Comparison of ENCODE assay signal across 17 cellular contexts in genomic region chr18:67194886-67195285, GRCh38.
A peak's percentile ranks its signal among the peaks of the same experiment; 100 is the strongest.
DNase-seq lines count a peak whose midpoint lies in the region; ATAC-seq and TF ChIP-seq lines count a peak whose summit lies in the region.
"Had no signal": no experiment of that assay in that cellular context is flagged by ENCODE, and none has a peak within 500 bp of the region (broad histone marks: within the 10 kb centered on the region; RNA-seq: fewer than 3 reads in every experiment).

No MANE protein-coding gene starts in this region.

- H3K9me3 ChIP-seq in OCI-LY3 (ENCODE audit: insufficient read depth, low read length) (no peaks in the 10 kb centered on the region), tibial nerve (no peaks in the 10 kb centered on the region)
- H3K9me3 ChIP-seq: A549 had no signal

- POLR2A ChIA-PET in activated CD4-positive, alpha-beta T cell treated with anti-CD3 and anti-CD28 coated beads for 36 hours (lab: Charles Lee) = no interaction called here
- POLR2A ChIA-PET in activated CD4-positive, alpha-beta T cell treated with anti-CD3 and anti-CD28 coated beads, Interleukin-2, amount 10 ng/mL, durations not matched to agents 7 days and 5 days (lab: Charles Lee) = no interaction called here

- no peak for ATAC-seq in activated CD4-positive, alpha-beta T cell treated with anti-CD3 and anti-CD28 coated beads for 36 hours
- no peak for ATAC-seq in HG03442 (IDR thresholded peaks at IDR 0.05; ENCODE audit: unreplicated experiment)
- ATAC-seq: A549 had no signal

- H3K4me3 Mint-ChIP-seq in activated CD4-positive, alpha-beta T cell treated with anti-CD3 and anti-CD28 coated beads for 36 hours = no peak overlapping the region
- no peak overlapping the region for H3K4me3 Mint-ChIP-seq in activated CD4-positive, alpha-beta T cell treated with anti-CD3 and anti-CD28 coated beads, Interleukin-2, amount 10 ng/mL, durations not matched to agents 7 days and 5 days
- H3K4me3 Mint-ChIP-seq in endothelial cell (ENCODE audit: unreplicated experiment) = no peak overlapping the region
- H3K4me3 Mint-ChIP-seq: CD4-positive, CD25-positive, alpha-beta regulatory T cell had no signal

- no peak for TF ChIP-seq EP300 in tibial nerve (IDR thresholded peaks at IDR 0.05)

- no peaks in the 10 kb centered on the region for H4K20me1 ChIP-seq in OCI-LY3 (ENCODE audit: insufficient read depth, low read length)

- H3K79me2 ChIP-seq in OCI-LY3 (ENCODE audit: low read length) = no peaks in the 10 kb centered on the region

- TF ChIP-seq CTCF in OCI-LY3 (IDR thresholded peaks at IDR 0.05; ENCODE audit: low read depth, low read length) (0 out of 2 replicates have a peak, but pooled peaks have one; percentile 4), endothelial cell (IDR thresholded peaks at IDR 0.05; ENCODE audit: unreplicated experiment) (no peak), tibial nerve (IDR thresholded peaks at IDR 0.05) (no peak)

- intact Hi-C loops in activated CD4-positive, alpha-beta T cell treated with anti-CD3 and anti-CD28 coated beads for 36 hours (cut with DNase I, micrococcal nuclease) = no loop called here

- H3K9me3 Mint-ChIP-seq in activated CD4-positive, alpha-beta T cell treated with anti-CD3 and anti-CD28 coated beads for 36 hours (ENCODE audit: low read depth) = no peaks in the 10 kb centered on the region
- no peaks in the 10 kb centered on the region for H3K9me3 Mint-ChIP-seq in activated CD4-positive, alpha-beta T cell treated with anti-CD3 and anti-CD28 coated beads, Interleukin-2, amount 10 ng/mL, durations not matched to agents 7 days and 5 days
- H3K9me3 Mint-ChIP-seq in endothelial cell (ENCODE audit: unreplicated experiment) = no peaks in the 10 kb centered on the region

- TF ChIP-seq POLR2A in tibial nerve (IDR thresholded peaks at IDR 0.05) = no peak

- peaks cover 3% of the 10 kb centered on the region for H3K4me1 Mint-ChIP-seq in activated CD4-positive, alpha-beta T cell treated with anti-CD3 and anti-CD28 coated beads for 36 hours
- no peaks in the 10 kb centered on the region for H3K4me1 Mint-ChIP-seq in activated CD4-positive, alpha-beta T cell treated with anti-CD3 and anti-CD28 coated beads, Interleukin-2, amount 10 ng/mL, durations not matched to agents 7 days and 5 days
- peaks cover 10% of the 10 kb centered on the region for H3K4me1 Mint-ChIP-seq in endothelial cell (ENCODE audit: unreplicated experiment)

- H3K27me3 ChIP-seq in OCI-LY3 (ENCODE audit: low read depth, low read length) (no peaks in the 10 kb centered on the region), tibial nerve (no peaks in the 10 kb centered on the region)

- H3K27me3 Mint-ChIP-seq in activated CD4-positive, alpha-beta T cell treated with anti-CD3 and anti-CD28 coated beads for 36 hours = peaks cover 4% of the 10 kb centered on the region
- H3K27me3 Mint-ChIP-seq in activated CD4-positive, alpha-beta T cell treated with anti-CD3 and anti-CD28 coated beads, Interleukin-2, amount 10 ng/mL, durations not matched to agents 7 days and 5 days = no peaks in the 10 kb centered on the region
- H3K27me3 Mint-ChIP-seq in endothelial cell (ENCODE audit: unreplicated experiment) = no peaks in the 10 kb centered on the region
- H3K27me3 Mint-ChIP-seq: CD4-positive, CD25-positive, alpha-beta regulatory T cell had no signal

- no peak overlapping the region for H2AFZ ChIP-seq in OCI-LY3 (ENCODE audit: low read depth, low read length)

- H3K4me1 ChIP-seq in OCI-LY3 (ENCODE audit: low read length) (peaks cover 10% of the 10 kb centered on the region), tibial nerve (no peaks in the 10 kb centered on the region)
- H3K4me1 ChIP-seq: A549 had no signal

- no peak overlapping the region for H3K4me3 ChIP-seq in OCI-LY3 (ENCODE audit: low read length)
- no peak overlapping the region for H3K4me3 ChIP-seq in tibial nerve
- H3K4me3 ChIP-seq: A549 had no signal

- H3K36me3 ChIP-seq in OCI-LY3 (replicated peaks; ENCODE audit: low read depth, low read length) (no peaks in the 10 kb centered on the region), tibial nerve (no peaks in the 10 kb centered on the region)

- H3K36me3 Mint-ChIP-seq in activated CD4-positive, alpha-beta T cell treated with anti-CD3 and anti-CD28 coated beads for 36 hours (ENCODE audit: low read depth) = no peaks in the 10 kb centered on the region
- no peaks in the 10 kb centered on the region for H3K36me3 Mint-ChIP-seq in activated CD4-positive, alpha-beta T cell treated with anti-CD3 and anti-CD28 coated beads, Interleukin-2, amount 10 ng/mL, durations not matched to agents 7 days and 5 days (ENCODE audit: low read depth)
- H3K36me3 Mint-ChIP-seq in endothelial cell (ENCODE audit: low read depth, unreplicated experiment) = no peaks in the 10 kb centered on the region
- H3K36me3 Mint-ChIP-seq: CD4-positive, CD25-positive, alpha-beta regulatory T cell had no signal

- 48 to 67% methylated on average over 5 of the region's 5 CpGs for WGBS in tibial nerve, 2 donors

- DNase-seq in activated CD4-positive, alpha-beta T cell treated with anti-CD3 and anti-CD28 coated beads for 36 hours = peak; percentile 8
- DNase-seq in activated CD4-positive, alpha-beta T cell treated with anti-CD3 and anti-CD28 coated beads, Interleukin-2, amount 10 ng/mL, durations not matched to agents 7 days and 5 days = no peak
- DNase-seq in endothelial cell (ENCODE audit: low spot score) (peak; percentile 24), pulmonary artery endothelial cell (ENCODE audit: low read depth, low spot score) (peak; percentile 1), tibial nerve (ENCODE audit: low spot score in 2 of 2) (no peak), EL (no peak)
- DNase-seq: CD4-positive, CD25-positive, alpha-beta regulatory T cell; DND-41; GF-D8; Karpas-422; NCI-H1436; NCI-H2029 treated with DMSO at 0.1 percent for 48 hours; NCI-H526 treated with DMSO at 0.1 percent for 48 hours; SIG-M5 had no signal

- H3K27ac ChIP-seq in OCI-LY3 (ENCODE audit: low read length) (no peak overlapping the region), tibial nerve (no peak overlapping the region)
- H3K27ac ChIP-seq: A549 had no signal

- CTCF ChIA-PET in activated CD4-positive, alpha-beta T cell treated with anti-CD3 and anti-CD28 coated beads for 36 hours (lab: Charles Lee) = no interaction called here
- CTCF ChIA-PET in activated CD4-positive, alpha-beta T cell treated with anti-CD3 and anti-CD28 coated beads, Interleukin-2, amount 10 ng/mL, durations not matched to agents 7 days and 5 days (lab: Charles Lee) = no interaction called here

- H3K27ac Mint-ChIP-seq in activated CD4-positive, alpha-beta T cell treated with anti-CD3 and anti-CD28 coated beads for 36 hours = no peak overlapping the region
- H3K27ac Mint-ChIP-seq in activated CD4-positive, alpha-beta T cell treated with anti-CD3 and anti-CD28 coated beads, Interleukin-2, amount 10 ng/mL, durations not matched to agents 7 days and 5 days = no peak overlapping the region
- H3K27ac Mint-ChIP-seq in endothelial cell (ENCODE audit: unreplicated experiment) = peak overlapping the region; percentile 62
- H3K27ac Mint-ChIP-seq: CD4-positive, CD25-positive, alpha-beta regulatory T cell had no signal

- H3K9ac ChIP-seq in OCI-LY3 (ENCODE audit: low read length) = no peak overlapping the region

- H3K4me2 ChIP-seq in OCI-LY3 (ENCODE audit: low read length) = no peak overlapping the region
- H3K4me2 ChIP-seq: A549 had no signal

Comparison
In these comparisons a context has a peak if more than half of its experiments do, and no peak if none do; other contexts are left out.
1. DNase-seq: peak in activated CD4-positive, alpha-beta T cell treated with anti-CD3 and anti-CD28 coated beads for 36 hours (single experiment), endothelial cell (single experiment) and pulmonary artery endothelial cell (single experiment); none in activated CD4-positive, alpha-beta T cell treated with anti-CD3 and anti-CD28 coated beads, Interleukin-2, amount 10 ng/mL, durations not matched to agents 7 days and 5 days (single experiment), tibial nerve (0 of 2) and EL (single experiment).